In the genomic region with DNA sequence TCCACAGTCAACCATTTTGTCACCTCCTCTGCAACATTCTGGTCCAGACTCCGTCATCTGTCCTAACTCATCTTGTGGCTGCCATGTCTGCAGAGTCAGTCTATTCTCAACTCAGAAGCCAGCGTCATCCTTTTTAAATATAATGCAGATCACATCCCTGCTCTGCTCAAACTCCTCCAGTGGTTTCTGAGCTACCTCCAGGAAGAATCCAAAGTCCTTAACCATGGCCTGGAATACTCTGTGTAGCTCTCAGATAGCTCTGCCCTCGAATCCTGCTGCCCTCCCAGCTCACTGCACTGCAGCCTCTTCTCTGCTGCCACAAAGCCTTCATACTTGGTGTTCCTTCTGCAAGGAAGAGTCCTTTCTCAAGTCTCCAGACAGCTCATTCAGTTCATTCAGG, we compare ENCODE assay signal across 24 cellular contexts.
"Had no signal": no experiment of that assay in that cellular context is flagged by ENCODE, and none has a peak within 500 bp of the region (broad histone marks: within the 10 kb centered on the region; RNA-seq: fewer than 3 reads in every experiment).

No MANE protein-coding gene starts in this region.

- ATAC-seq: activated CD4-positive, CD25-positive, alpha-beta regulatory T cell treated with anti-CD3 and anti-CD28 coated beads, Interleukin-2, amount 50 U/mL, for 24 hours; activated CD8-positive, alpha-beta T cell treated with anti-CD3 and anti-CD28 coated beads for 36 hours; activated T-cell treated with anti-CD3 and anti-CD28 coated beads, Interleukin-2, amount 50 U/mL, for 72 hours; body of pancreas had no signal

- H3K27me3 ChIP-seq: ascending aorta, body of pancreas had no signal

- H3K4me2 ChIP-seq: KMS-11, PC-9 had no signal

- H3K36me3 Mint-ChIP-seq: activated naive CD4-positive, alpha-beta T cell treated with anti-CD3 and anti-CD28 coated beads, Interleukin-2, amount 10 ng/mL, durations not matched to agents 7 days and 5 days; activated naive CD8-positive, alpha-beta T cell treated with anti-CD3 and anti-CD28 coated beads, Interleukin-2, amount 10 ng/mL, durations not matched to agents 7 days and 5 days had no signal

- H3K4me3 Mint-ChIP-seq: activated CD8-positive, alpha-beta T cell treated with anti-CD3 and anti-CD28 coated beads for 36 hours; activated naive CD4-positive, alpha-beta T cell treated with anti-CD3 and anti-CD28 coated beads, Interleukin-2, amount 10 ng/mL, durations not matched to agents 7 days and 5 days; activated naive CD8-positive, alpha-beta T cell treated with anti-CD3 and anti-CD28 coated beads, Interleukin-2, amount 10 ng/mL, durations not matched to agents 7 days and 5 days; activated T-cell treated with anti-CD3 and anti-CD28 coated beads, Interleukin-2, amount 50 U/mL, for 72 hours; T-helper 1 cell treated with Interleukin-12 subunit alpha and Interleukin-12 subunit beta and Interleukin-4 antibody, amounts not matched to agents 30 μg/mL and 1 μg/mL, for 36 hours had no signal

- H3K36me3 ChIP-seq: ascending aorta had no signal

- H3K27me3 Mint-ChIP-seq: activated CD8-positive, alpha-beta T cell treated with anti-CD3 and anti-CD28 coated beads for 36 hours; activated naive CD8-positive, alpha-beta T cell treated with anti-CD3 and anti-CD28 coated beads, Interleukin-2, amount 10 ng/mL, durations not matched to agents 7 days and 5 days had no signal

- H3K27ac Mint-ChIP-seq: activated CD8-positive, alpha-beta T cell treated with anti-CD3 and anti-CD28 coated beads for 36 hours; activated naive CD4-positive, alpha-beta T cell treated with anti-CD3 and anti-CD28 coated beads, Interleukin-2, amount 10 ng/mL, durations not matched to agents 7 days and 5 days; activated naive CD8-positive, alpha-beta T cell treated with anti-CD3 and anti-CD28 coated beads, Interleukin-2, amount 10 ng/mL, durations not matched to agents 7 days and 5 days; activated T-cell treated with anti-CD3 and anti-CD28 coated beads, Interleukin-2, amount 50 U/mL, for 72 hours; activated T-helper 2 cell treated with anti-CD3 and anti-CD28 coated beads, Interferon-gamma antibody, Interleukin-2, Interleukin-4, amounts not matched to agents 10 μg/mL and 5 μg/mL and 100 μg/mL, durations not matched to agents 14 hours and 24 hours and 36 hours; T-helper 1 cell treated with Interleukin-12 subunit alpha and Interleukin-12 subunit beta and Interleukin-4 antibody, amounts not matched to agents 30 μg/mL and 1 μg/mL, for 36 hours had no signal

- H3K27ac ChIP-seq: KMS-11, PC-9 had no signal

- H3K9me3 Mint-ChIP-seq: activated CD8-positive, alpha-beta T cell treated with anti-CD3 and anti-CD28 coated beads for 36 hours; activated naive CD4-positive, alpha-beta T cell treated with anti-CD3 and anti-CD28 coated beads, Interleukin-2, amount 10 ng/mL, durations not matched to agents 7 days and 5 days; activated naive CD8-positive, alpha-beta T cell treated with anti-CD3 and anti-CD28 coated beads, Interleukin-2, amount 10 ng/mL, durations not matched to agents 7 days and 5 days; activated T-cell treated with anti-CD3 and anti-CD28 coated beads, Interleukin-2, amount 50 U/mL, for 72 hours; activated T-helper 2 cell treated with anti-CD3 and anti-CD28 coated beads, Interferon-gamma antibody, Interleukin-2, Interleukin-4, amounts not matched to agents 10 μg/mL and 5 μg/mL and 100 μg/mL, durations not matched to agents 14 hours and 24 hours and 36 hours; T-helper 1 cell treated with Interleukin-12 subunit alpha and Interleukin-12 subunit beta and Interleukin-4 antibody, amounts not matched to agents 30 μg/mL and 1 μg/mL, for 36 hours had no signal

- DNase-seq: activated CD4-positive, alpha-beta T cell treated with anti-CD3 and anti-CD28 coated beads for 4 hours; activated CD8-positive, alpha-beta memory T cell treated with anti-CD3 and anti-CD28 coated beads, Interleukin-2, amount 50 U/mL, for 4 hours; activated CD8-positive, alpha-beta T cell treated with anti-CD3 and anti-CD28 coated beads for 36 hours; activated gamma-delta T cell treated with Interleukin-2 at 50 U/mL for 16 hours; activated naive CD4-positive, alpha-beta T cell treated with anti-CD3 and anti-CD28 coated beads, Interleukin-2, amount 10 ng/mL, durations not matched to agents 7 days and 5 days; activated naive CD8-positive, alpha-beta T cell treated with anti-CD3 and anti-CD28 coated beads, Interleukin-2, amount 10 ng/mL, durations not matched to agents 7 days and 5 days; activated T-cell treated with anti-CD3 and anti-CD28 coated beads, Interleukin-2, amount 50 U/mL, for 72 hours; amniotic stem cell; body of pancreas; NCI-H1092 treated with DMSO at 0.1 percent for 48 hours; NCI-H1417 treated with DMSO at 0.1 percent for 48 hours; NCI-H1694; NCI-H2029; NCI-H2107; NCI-H345; NCI-H510A; NCI-H69; PC-9; SHP77 treated with DMSO at 0.1 percent for 48 hours had no signal

- H3K4me3 ChIP-seq: ascending aorta, body of pancreas, PC-9 had no signal

- H3K9me3 ChIP-seq: ascending aorta, body of pancreas had no signal
